15 cellular contexts compared by ENCODE assay signal in the genomic region with DNA sequence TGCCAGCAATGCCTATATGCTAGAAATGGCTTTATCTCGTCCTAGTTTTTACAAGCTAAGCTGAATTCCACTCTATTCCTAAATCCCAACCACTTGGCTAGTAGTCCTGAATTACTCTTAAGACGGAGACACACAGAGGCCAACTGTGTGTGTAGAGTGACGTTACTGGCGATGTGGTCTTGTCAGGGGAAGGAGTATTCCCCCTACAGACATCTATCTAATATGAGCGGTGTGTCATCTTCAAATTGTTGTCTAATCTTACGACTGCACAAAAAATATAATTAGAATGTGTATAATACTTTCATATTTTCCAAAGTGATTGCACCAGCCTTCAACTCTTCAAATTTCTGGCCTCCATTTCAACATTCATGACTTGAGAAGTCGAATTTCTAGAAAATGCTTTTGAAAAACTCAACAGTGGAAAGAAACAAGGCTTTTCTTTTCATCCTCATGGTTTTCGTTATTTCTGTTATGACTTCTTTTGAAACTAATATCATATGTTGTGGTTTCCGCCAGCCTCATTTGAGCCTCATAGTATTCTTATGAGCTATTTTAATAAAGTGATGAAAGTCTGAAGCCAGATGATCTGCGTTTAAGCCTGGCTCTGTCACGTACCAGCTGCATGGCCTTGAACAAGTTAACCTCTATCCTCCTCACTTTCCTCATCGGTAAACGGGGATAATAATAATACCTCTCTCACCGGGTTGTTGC.
DNase-seq lines count a peak whose midpoint lies in the region; ATAC-seq and TF ChIP-seq lines count a peak whose summit lies in the region.
"Had no signal": no experiment of that assay in that cellular context is flagged by ENCODE, and none has a peak within 500 bp of the region (broad histone marks: within the 10 kb centered on the region; RNA-seq: fewer than 3 reads in every experiment).

No MANE protein-coding gene starts in this region.

- H3K9me3 ChIP-seq in body of pancreas: no peaks in the 10 kb centered on the region
- H3K9me3 ChIP-seq: heart left ventricle, prostate gland had no signal

- ATAC-seq in GM19452 (IDR thresholded peaks at IDR 0.05; ENCODE audit: unreplicated experiment): peak; percentile 70
- peak; percentile 96 for ATAC-seq in HG03439 (IDR thresholded peaks at IDR 0.05; ENCODE audit: unreplicated experiment)
- ATAC-seq in GM21423 (IDR thresholded peaks at IDR 0.05; ENCODE audit: unreplicated experiment): no peak
- ATAC-seq in body of pancreas: no peak
- ATAC-seq: left cardiac atrium had no signal

- H3K4me1 ChIP-seq in body of pancreas: peaks cover 5% of the 10 kb centered on the region
- H3K4me1 ChIP-seq: prostate gland had no signal

- no peaks in the 10 kb centered on the region for H3K36me3 ChIP-seq in body of pancreas (replicated peaks in 1 of 2; ENCODE audit: insufficient read depth in 1 of 2, low read depth in 2 of 2)
- H3K36me3 ChIP-seq: prostate gland had no signal

- DNase-seq in EH (ENCODE audit: low read depth) (peak; percentile 74), fibroblast of villous mesenchyme (ENCODE audit: low read depth) (peak; percentile 86), body of pancreas (no peak)
- no peak for DNase-seq in activated T-helper 1 cell treated with anti-CD3 and anti-CD28 coated beads, Interleukin-12 subunit alpha, Interleukin-12 subunit beta, Interleukin-2, Interleukin-4 antibody, amounts not matched to agents 30 ng/mL and 10 ng/mL and 1 ng/mL, durations not matched to agents 14 hours and 24 hours and 36 hours (ENCODE audit: low spot score)
- no peak for DNase-seq in stimulated activated CD4-positive, alpha-beta T cell treated with anti-CD3 and anti-CD28 coated beads, Interleukin-15, amount 100 ng/mL, for 24 hours
- DNase-seq: Calu3, heart left ventricle, left cardiac atrium, naive B cell had no signal

- H3K4me1 Mint-ChIP-seq in activated T-helper 1 cell treated with anti-CD3 and anti-CD28 coated beads, Interleukin-12 subunit alpha, Interleukin-12 subunit beta, Interleukin-2, Interleukin-4 antibody, amounts not matched to agents 30 ng/mL and 10 ng/mL and 1 ng/mL, durations not matched to agents 14 hours and 24 hours and 36 hours (ENCODE audit: low read depth): no peaks in the 10 kb centered on the region
- H3K4me1 Mint-ChIP-seq: naive B cell had no signal

- no peak overlapping the region for H3K27ac Mint-ChIP-seq in activated T-helper 1 cell treated with anti-CD3 and anti-CD28 coated beads, Interleukin-12 subunit alpha, Interleukin-12 subunit beta, Interleukin-2, Interleukin-4 antibody, amounts not matched to agents 30 ng/mL and 10 ng/mL and 1 ng/mL, durations not matched to agents 14 hours and 24 hours and 36 hours
- H3K27ac Mint-ChIP-seq: activated naive CD8-positive, alpha-beta T cell; naive B cell had no signal

- no peak for TF ChIP-seq POLR2A in body of pancreas (IDR thresholded peaks at IDR 0.05)

- H3K27me3 Mint-ChIP-seq in activated T-helper 1 cell treated with anti-CD3 and anti-CD28 coated beads, Interleukin-12 subunit alpha, Interleukin-12 subunit beta, Interleukin-2, Interleukin-4 antibody, amounts not matched to agents 30 ng/mL and 10 ng/mL and 1 ng/mL, durations not matched to agents 14 hours and 24 hours and 36 hours (ENCODE audit: insufficient read depth): peaks cover 6% of the 10 kb centered on the region
- H3K27me3 Mint-ChIP-seq: type B pancreatic cell had no signal

- no peaks in the 10 kb centered on the region for H3K9me3 Mint-ChIP-seq in activated T-helper 1 cell treated with anti-CD3 and anti-CD28 coated beads, Interleukin-12 subunit alpha, Interleukin-12 subunit beta, Interleukin-2, Interleukin-4 antibody, amounts not matched to agents 30 ng/mL and 10 ng/mL and 1 ng/mL, durations not matched to agents 14 hours and 24 hours and 36 hours
- H3K9me3 Mint-ChIP-seq: naive B cell, type B pancreatic cell had no signal

- no peak overlapping the region for H3K27ac ChIP-seq in body of pancreas
- H3K27ac ChIP-seq: prostate gland had no signal

- no peaks in the 10 kb centered on the region for H3K36me3 Mint-ChIP-seq in activated T-helper 1 cell treated with anti-CD3 and anti-CD28 coated beads, Interleukin-12 subunit alpha, Interleukin-12 subunit beta, Interleukin-2, Interleukin-4 antibody, amounts not matched to agents 30 ng/mL and 10 ng/mL and 1 ng/mL, durations not matched to agents 14 hours and 24 hours and 36 hours (ENCODE audit: low read depth)
- H3K36me3 Mint-ChIP-seq: activated naive CD8-positive, alpha-beta T cell; naive B cell had no signal

- intact Hi-C loops in activated T-helper 1 cell treated with anti-CD3 and anti-CD28 coated beads, Interleukin-12 subunit alpha, Interleukin-12 subunit beta, Interleukin-2, Interleukin-4 antibody, amounts not matched to agents 30 ng/mL and 10 ng/mL and 1 ng/mL, durations not matched to agents 14 hours and 24 hours and 36 hours (cut with micrococcal nuclease): no loop called here
- intact Hi-C loops in body of pancreas (cut with DNase I): no loop called here

- TF ChIP-seq CTCF in fibroblast of villous mesenchyme (IDR thresholded peaks at IDR 0.05; ENCODE audit: insufficient read depth, low read depth, low read length) (no peak), body of pancreas (IDR thresholded peaks at IDR 0.05) (no peak)

- WGBS in body of pancreas, 2 donors: 86 to 89% methylated on average over 14 of the region's 14 CpGs

- no peak overlapping the region for H3K4me3 Mint-ChIP-seq in activated T-helper 1 cell treated with anti-CD3 and anti-CD28 coated beads, Interleukin-12 subunit alpha, Interleukin-12 subunit beta, Interleukin-2, Interleukin-4 antibody, amounts not matched to agents 30 ng/mL and 10 ng/mL and 1 ng/mL, durations not matched to agents 14 hours and 24 hours and 36 hours
- H3K4me3 Mint-ChIP-seq: activated naive CD8-positive, alpha-beta T cell; type B pancreatic cell had no signal

- H3K27me3 ChIP-seq in body of pancreas: no peaks in the 10 kb centered on the region
- H3K27me3 ChIP-seq: heart left ventricle had no signal

- H3K4me3 ChIP-seq in fibroblast of villous mesenchyme (ENCODE audit: low read depth, low read length) (no peak overlapping the region), body of pancreas (no peak overlapping the region)
- H3K4me3 ChIP-seq: heart left ventricle, prostate gland had no signal

Comparison
In these comparisons a context has a peak if more than half of its experiments do, and no peak if none do; other contexts are left out.
1. DNase-seq: peak in EH (single experiment) and fibroblast of villous mesenchyme (single experiment); none in activated T-helper 1 cell treated with anti-CD3 and anti-CD28 coated beads, Interleukin-12 subunit alpha, Interleukin-12 subunit beta, Interleukin-2, Interleukin-4 antibody, amounts not matched to agents 30 ng/mL and 10 ng/mL and 1 ng/mL, durations not matched to agents 14 hours and 24 hours and 36 hours (single experiment), body of pancreas (0 of 4) and stimulated activated CD4-positive, alpha-beta T cell treated with anti-CD3 and anti-CD28 coated beads, Interleukin-15, amount 100 ng/mL, for 24 hours (single experiment).
2. ATAC-seq: peak in GM19452 (single experiment) and HG03439 (single experiment); none in GM21423 (single experiment) and body of pancreas (single experiment).